In genomic region chr6:53928641-53929339, GRCh38 we compare ENCODE assay signal across 13 cellular contexts.
A peak's percentile ranks its signal among the peaks of the same experiment; 100 is the strongest.
DNase-seq lines count a peak whose midpoint lies in the region; ATAC-seq, FAIRE-seq and TF ChIP-seq lines count a peak whose summit lies in the region.
"Had no signal": no experiment of that assay in that cellular context is flagged by ENCODE, and none has a peak within 500 bp of the region (broad histone marks: within the 10 kb centered on the region; RNA-seq: fewer than 3 reads in every experiment).

No MANE protein-coding gene starts in this region.

- peak overlapping the region in 1 of 7 donors; percentile 18 for H3K27ac Mint-ChIP-seq in CD4-positive, alpha-beta memory T cell
- H3K27ac Mint-ChIP-seq: activated naive CD8-positive, alpha-beta T cell had no signal

- TF ChIP-seq EP300 in A549 (IDR thresholded peaks at IDR 0.05): no peak

- TF ChIP-seq POLR2A in A549 (IDR thresholded peaks at IDR 0.05; ENCODE audit: low read length): no peak

- no peaks in the 10 kb centered on the region for H3K4me1 Mint-ChIP-seq in CD4-positive, alpha-beta memory T cell

- no peak for TF ChIP-seq CTCF in A549 (IDR thresholded peaks at IDR 0.05)

- no peak for FAIRE-seq in A549 (lab: Jason Lieb, UNC)

- no peak overlapping the region for H3K4me3 Mint-ChIP-seq in CD4-positive, alpha-beta memory T cell
- H3K4me3 Mint-ChIP-seq: activated naive CD8-positive, alpha-beta T cell had no signal

- ATAC-seq in A549 (no peak), HG02798 (IDR thresholded peaks at IDR 0.05; ENCODE audit: poor library complexity, unreplicated experiment) (no peak), HG03442 (IDR thresholded peaks at IDR 0.05; ENCODE audit: unreplicated experiment) (no peak)

- 0 out of 3 replicates have a peak overlapping the region, but pooled peaks have one; percentile 9 for H3K4me2 ChIP-seq in A549

- no peaks in the 10 kb centered on the region for H3K27me3 ChIP-seq in CD4-positive, alpha-beta memory T cell (ENCODE audit: insufficient read depth, low read length)

- H3K27me3 Mint-ChIP-seq in CD4-positive, alpha-beta memory T cell: no peaks in the 10 kb centered on the region
- H3K27me3 Mint-ChIP-seq: activated naive CD8-positive, alpha-beta T cell had no signal

- no peak overlapping the region for H3K27ac ChIP-seq in A549
- no peak overlapping the region for H3K27ac ChIP-seq in CD4-positive, alpha-beta memory T cell (ENCODE audit: low read depth, low read length)
- H3K27ac ChIP-seq: VCaP had no signal

- no peaks in the 10 kb centered on the region for H3K36me3 Mint-ChIP-seq in CD4-positive, alpha-beta memory T cell
- H3K36me3 Mint-ChIP-seq: activated naive CD8-positive, alpha-beta T cell had no signal

- POLR2A ChIA-PET in A549 (lab: Yijun Ruan, JAX): no interaction called here
- POLR2A ChIA-PET in CD4-positive, alpha-beta memory T cell (lab: Charles Lee; ENCODE audit: partially characterized antibody): no interaction called here

- H3K4me3 ChIP-seq in A549: no peak overlapping the region
- no peak overlapping the region for H3K4me3 ChIP-seq in CD4-positive, alpha-beta memory T cell (ENCODE audit: low read length in 2 of 2)

- H3K4me1 ChIP-seq in A549: no peaks in the 10 kb centered on the region
- H3K4me1 ChIP-seq in CD4-positive, alpha-beta memory T cell (ENCODE audit: insufficient read depth, low read length): no peaks in the 10 kb centered on the region

- H3K9me3 Mint-ChIP-seq in CD4-positive, alpha-beta memory T cell: no peaks in the 10 kb centered on the region

- DNase-seq in A549 (ENCODE audit: low read depth in 1 of 2, low spot score in 1 of 2): no peak
- peak; percentile 33 for DNase-seq in HCEC 1CT
- DNase-seq in amniotic epithelial cell (ENCODE audit: low read depth): peak; percentile 51
- DNase-seq in iris pigment epithelial cell (ENCODE audit: low read depth): peak; percentile 25
- no peak for DNase-seq in CD4-positive, alpha-beta memory T cell
- DNase-seq in dedifferentiated amniotic fluid mesenchymal stem cell (ENCODE audit: extremely low spot score): no peak
- DNase-seq: NCI-H1048; NCI-H526 treated with DMSO at 0.1 percent for 48 hours; stimulated activated naive CD4-positive, alpha-beta T cell had no signal

- no peaks in the 10 kb centered on the region for H3K36me3 ChIP-seq in CD4-positive, alpha-beta memory T cell (ENCODE audit: insufficient read depth, low read length)

- H3K9me3 ChIP-seq in A549: no peaks in the 10 kb centered on the region
- no peaks in the 10 kb centered on the region for H3K9me3 ChIP-seq in CD4-positive, alpha-beta memory T cell (ENCODE audit: control insufficient read depth in 1 of 2, low read length in 2 of 2)

- intact Hi-C loops in CD4-positive, alpha-beta memory T cell (cut with micrococcal nuclease): no loop called here

- 19% methylated on average over 1 of the region's 1 CpG for WGBS in A549 (ENCODE audit: missing lambda C conversion rate)

- no peak for TF ChIP-seq RAD21 in A549 (conservative IDR thresholded peaks at IDR 0.05 in 1 of 2, IDR thresholded peaks at IDR 0.05 in 1 of 2)

- CTCF ChIA-PET in A549 (lab: Yijun Ruan, JAX): no interaction called here
- CTCF ChIA-PET in CD4-positive, alpha-beta memory T cell (lab: Charles Lee; ENCODE audit: partially characterized antibody): no interaction called here

TF ChIP-seq in A549, 52 proteins besides CTCF, POLR2A, EP300 and RAD21:
- TF ChIP-seq NR3C1 (IDR thresholded peaks at IDR 0.05): no peak
- no peak for TF ChIP-seq FOSL2 (IDR thresholded peaks at IDR 0.05)
- peak; percentile 46; the same call in 1 of the 2 replicates for TF ChIP-seq FOSL2 (CRISPR knock-in tag; IDR thresholded peaks at IDR 0.05)

Comparison
In these comparisons a context has a peak if more than half of its experiments do, and no peak if none do; other contexts are left out.
1. DNase-seq: peak in HCEC 1CT (single experiment), amniotic epithelial cell (single experiment) and iris pigment epithelial cell (single experiment); none in A549 (0 of 2), CD4-positive, alpha-beta memory T cell (0 of 5) and dedifferentiated amniotic fluid mesenchymal stem cell (single experiment).